In genomic region chr1:53942149-53942957, GRCh38 we compare ENCODE assay signal across 1 cellular context.
TF ChIP-seq lines count a peak whose summit lies in the region.

No MANE protein-coding gene starts in this region.

TF ChIP-seq in endothelial cell of umbilical vein, 7 proteins besides CTCF, POLR2A, EP300 and RAD21:
- TF ChIP-seq MAX (IDR thresholded peaks at IDR 0.05; ENCODE audit: insufficient read depth, insufficient read length): no peak
- no peak for TF ChIP-seq JUN (IDR thresholded peaks at IDR 0.05; ENCODE audit: borderline replicate concordance, insufficient read depth, insufficient read length, low read depth)
- no peak for TF ChIP-seq GATA2 (IDR thresholded peaks at IDR 0.05; ENCODE audit: insufficient read depth, insufficient read length, low read depth, low read length)
- no peak for TF ChIP-seq EZH2 (IDR thresholded peaks at IDR 0.05; ENCODE audit: borderline replicate concordance, low read depth, low read length, severe bottlenecking)
TF ChIP-seq in endothelial cell of umbilical vein: peak in this region for 0.
